Comparison of ENCODE assay signal across 11 cellular contexts in genomic region chr3:181311186-181311585, GRCh38.
"Had no signal": no experiment of that assay in that cellular context is flagged by ENCODE, and none has a peak within 500 bp of the region (broad histone marks: within the 10 kb centered on the region; RNA-seq: fewer than 3 reads in every experiment).

No MANE protein-coding gene starts in this region.

- H3K9me3 Mint-ChIP-seq: dendritic cell treated with granulocyte-macrophage colony-stimulating factor and Interleukin-4, amounts not matched to agents 40 ng/mL and 50 ng/mL, for 4 days had no signal

- H3K4me3 ChIP-seq: esophagus squamous epithelium had no signal

- H3K36me3 ChIP-seq: esophagus squamous epithelium, WERI-Rb-1 had no signal

- H3K4me1 Mint-ChIP-seq: activated CD8-positive, alpha-beta memory T cell treated with anti-CD3 and anti-CD28 coated beads, Interleukin-2, amount 10 ng/mL, durations not matched to agents 7 days and 5 days; stimulated activated naive B cell treated with anti-CD40 and anti-IgM and Interleukin-4, amounts not matched to agents 10 μg/mL and 1 μg/mL and 100 μg/mL, for 72 hours had no signal

- H3K27me3 Mint-ChIP-seq: activated CD8-positive, alpha-beta memory T cell treated with anti-CD3 and anti-CD28 coated beads, Interleukin-2, amount 10 ng/mL, durations not matched to agents 7 days and 5 days; dendritic cell treated with granulocyte-macrophage colony-stimulating factor and Interleukin-4, amounts not matched to agents 40 ng/mL and 50 ng/mL, for 4 days had no signal

- H3K4me3 Mint-ChIP-seq: activated CD8-positive, alpha-beta memory T cell treated with anti-CD3 and anti-CD28 coated beads, Interleukin-2, amount 10 ng/mL, durations not matched to agents 7 days and 5 days; activated naive CD8-positive, alpha-beta T cell; dendritic cell treated with granulocyte-macrophage colony-stimulating factor and Interleukin-4, amounts not matched to agents 40 ng/mL and 50 ng/mL, for 4 days; memory B cell; neural crest cell; stimulated activated naive B cell treated with anti-CD40 and anti-IgM and Interleukin-4, amounts not matched to agents 10 μg/mL and 1 μg/mL and 100 μg/mL, for 72 hours had no signal

- ATAC-seq: activated CD8-positive, alpha-beta memory T cell treated with anti-CD3 and anti-CD28 coated beads, Interleukin-2, amount 10 ng/mL, durations not matched to agents 7 days and 5 days; stimulated activated naive B cell treated with anti-CD40 and anti-IgM and Interleukin-4, amounts not matched to agents 10 μg/mL and 1 μg/mL and 100 μg/mL, for 72 hours had no signal

- H3K4me1 ChIP-seq: esophagus squamous epithelium had no signal

- H3K36me3 Mint-ChIP-seq: activated CD8-positive, alpha-beta memory T cell treated with anti-CD3 and anti-CD28 coated beads, Interleukin-2, amount 10 ng/mL, durations not matched to agents 7 days and 5 days; activated naive CD8-positive, alpha-beta T cell; memory B cell; stimulated activated naive B cell treated with anti-CD40 and anti-IgM and Interleukin-4, amounts not matched to agents 10 μg/mL and 1 μg/mL and 100 μg/mL, for 72 hours had no signal

- H3K27ac ChIP-seq: esophagus squamous epithelium, WERI-Rb-1 had no signal

- H3K27me3 ChIP-seq: esophagus squamous epithelium had no signal

- H3K9me3 ChIP-seq: esophagus squamous epithelium had no signal

- H3K27ac Mint-ChIP-seq: activated CD8-positive, alpha-beta memory T cell treated with anti-CD3 and anti-CD28 coated beads, Interleukin-2, amount 10 ng/mL, durations not matched to agents 7 days and 5 days; activated naive CD8-positive, alpha-beta T cell; dendritic cell treated with granulocyte-macrophage colony-stimulating factor and Interleukin-4, amounts not matched to agents 40 ng/mL and 50 ng/mL, for 4 days; memory B cell; stimulated activated naive B cell treated with anti-CD40 and anti-IgM and Interleukin-4, amounts not matched to agents 10 μg/mL and 1 μg/mL and 100 μg/mL, for 72 hours had no signal

- DNase-seq: activated CD4-positive, alpha-beta T cell treated with anti-CD3 and anti-CD28 coated beads, Interleukin-2, amount 50 U/mL, for 48 hours; activated CD8-positive, alpha-beta memory T cell treated with anti-CD3 and anti-CD28 coated beads, Interleukin-2, amount 10 ng/mL, durations not matched to agents 7 days and 5 days; effector memory CD4-positive, alpha-beta T cell; esophagus squamous epithelium; retina; stimulated activated naive B cell treated with anti-CD40 and anti-IgM and Interleukin-4, amounts not matched to agents 10 μg/mL and 1 μg/mL and 100 μg/mL, for 72 hours; WERI-Rb-1 had no signal
